In genomic region chr5:66004216-66004615, GRCh38 we compare ENCODE assay signal across 35 cellular contexts.
"Had no signal": no experiment of that assay in that cellular context is flagged by ENCODE, and none has a peak within 500 bp of the region (broad histone marks: within the 10 kb centered on the region; RNA-seq: fewer than 3 reads in every experiment).

No MANE protein-coding gene starts in this region.

- ATAC-seq: activated CD8-positive, alpha-beta T cell treated with anti-CD3 and anti-CD28 coated beads for 36 hours; activated naive CD4-positive, alpha-beta T cell treated with anti-CD3 and anti-CD28 coated beads, Interleukin-2, amount 50 U/mL, for 72 hours; activated T-cell treated with anti-CD3 and anti-CD28 coated beads, Interleukin-2, amount 50 U/mL, for 4 hours; activated T-cell treated with anti-CD3 and anti-CD28 coated beads, Interleukin-2, amount 50 U/mL, for 72 hours; activated T-helper 17 cell treated with anti-CD3 and anti-CD28 coated beads, Interleukin-2, amount 50 U/mL, for 72 hours; body of pancreas had no signal

- H3K27ac Mint-ChIP-seq: activated B cell treated with CpG ODN at 0.5 μM for 24 hours; activated CD4-positive, alpha-beta memory T cell treated with anti-CD3 and anti-CD28 coated beads for 36 hours; activated CD8-positive, alpha-beta T cell treated with anti-CD3 and anti-CD28 coated beads for 36 hours; activated naive CD4-positive, alpha-beta T cell treated with anti-CD3 and anti-CD28 coated beads, Interleukin-2, amount 10 ng/mL, durations not matched to agents 7 days and 5 days; activated naive CD4-positive, alpha-beta T cell treated with anti-CD3 and anti-CD28 coated beads, Interleukin-2, amount 50 U/mL, for 72 hours; activated naive CD8-positive, alpha-beta T cell treated with anti-CD3 and anti-CD28 coated beads for 36 hours; activated T-cell treated with anti-CD3 and anti-CD28 coated beads, Interleukin-2, amount 50 U/mL, for 72 hours; activated T-helper 1 cell treated with anti-CD3 and anti-CD28 coated beads, Interleukin-12 subunit alpha, Interleukin-12 subunit beta, Interleukin-2, Interleukin-4 antibody, amounts not matched to agents 30 ng/mL and 10 ng/mL and 1 ng/mL, durations not matched to agents 14 hours and 24 hours and 36 hours; activated T-helper 17 cell treated with anti-CD3 and anti-CD28 coated beads, Interleukin-2, amount 50 U/mL, for 72 hours; T-helper 1 cell treated with Interleukin-12 subunit alpha and Interleukin-12 subunit beta and Interleukin-4 antibody, amounts not matched to agents 30 μg/mL and 1 μg/mL, for 36 hours; T-helper 2 cell treated with Interferon-gamma antibody and Interleukin-4, amounts not matched to agents 5 μg/mL and 100 μg/mL, for 36 hours had no signal

- H3K27ac ChIP-seq: adrenal gland, body of pancreas, brain microvascular endothelial cell, breast epithelium, VCaP had no signal

- H3K4me3 Mint-ChIP-seq: activated B cell treated with CpG ODN at 0.5 μM for 24 hours; activated CD4-positive, alpha-beta memory T cell treated with anti-CD3 and anti-CD28 coated beads for 36 hours; activated CD4-positive, alpha-beta T cell treated with anti-CD3 and anti-CD28 coated beads, Interleukin-2, amount 10 ng/mL, durations not matched to agents 24 days and 14 days; activated CD8-positive, alpha-beta T cell treated with anti-CD3 and anti-CD28 coated beads for 36 hours; activated naive CD4-positive, alpha-beta T cell treated with anti-CD3 and anti-CD28 coated beads, Interleukin-2, amount 10 ng/mL, durations not matched to agents 7 days and 5 days; activated naive CD8-positive, alpha-beta T cell treated with anti-CD3 and anti-CD28 coated beads for 36 hours; activated T-cell treated with anti-CD3 and anti-CD28 coated beads, Interleukin-2, amount 50 U/mL, for 4 hours; activated T-cell treated with anti-CD3 and anti-CD28 coated beads, Interleukin-2, amount 50 U/mL, for 72 hours; activated T-helper 1 cell treated with anti-CD3 and anti-CD28 coated beads, Interleukin-12 subunit alpha, Interleukin-12 subunit beta, Interleukin-2, Interleukin-4 antibody, amounts not matched to agents 30 ng/mL and 10 ng/mL and 1 ng/mL, durations not matched to agents 14 hours and 24 hours and 36 hours; activated T-helper 17 cell treated with anti-CD3 and anti-CD28 coated beads, Interleukin-2, amount 50 U/mL, for 72 hours; T-helper 1 cell treated with Interleukin-12 subunit alpha and Interleukin-12 subunit beta and Interleukin-4 antibody, amounts not matched to agents 30 μg/mL and 1 μg/mL, for 36 hours; T-helper 2 cell treated with Interferon-gamma antibody and Interleukin-4, amounts not matched to agents 5 μg/mL and 100 μg/mL, for 36 hours had no signal

- H3K4me3 ChIP-seq: adrenal gland, body of pancreas, breast epithelium had no signal

- H3K9me3 Mint-ChIP-seq: activated B cell treated with CpG ODN at 0.5 μM for 24 hours; activated T-cell treated with anti-CD3 and anti-CD28 coated beads, Interleukin-2, amount 50 U/mL, for 4 hours; activated T-helper 1 cell treated with anti-CD3 and anti-CD28 coated beads, Interleukin-12 subunit alpha, Interleukin-12 subunit beta, Interleukin-2, Interleukin-4 antibody, amounts not matched to agents 30 ng/mL and 10 ng/mL and 1 ng/mL, durations not matched to agents 14 hours and 24 hours and 36 hours; T-helper 2 cell treated with Interferon-gamma antibody and Interleukin-4, amounts not matched to agents 5 μg/mL and 100 μg/mL, for 36 hours had no signal

- H3K27me3 Mint-ChIP-seq: activated B cell treated with CpG ODN at 0.5 μM for 24 hours; activated CD4-positive, alpha-beta memory T cell treated with anti-CD3 and anti-CD28 coated beads for 36 hours; activated CD4-positive, alpha-beta T cell treated with anti-CD3 and anti-CD28 coated beads, Interleukin-2, amount 10 ng/mL, durations not matched to agents 24 days and 14 days; activated CD8-positive, alpha-beta T cell treated with anti-CD3 and anti-CD28 coated beads for 36 hours; activated naive CD4-positive, alpha-beta T cell treated with anti-CD3 and anti-CD28 coated beads, Interleukin-2, amount 10 ng/mL, durations not matched to agents 7 days and 5 days; activated naive CD8-positive, alpha-beta T cell treated with anti-CD3 and anti-CD28 coated beads for 36 hours; activated T-helper 17 cell treated with anti-CD3 and anti-CD28 coated beads, Interleukin-2, amount 50 U/mL, for 72 hours had no signal

- H3K36me3 ChIP-seq: adrenal gland, breast epithelium had no signal

- H3K4me1 ChIP-seq: adrenal gland, body of pancreas, breast epithelium had no signal

- DNase-seq: activated B cell treated with CpG ODN at 0.5 μM for 24 hours; activated CD4-positive, alpha-beta memory T cell treated with anti-CD3 and anti-CD28 coated beads for 36 hours; activated CD4-positive, alpha-beta T cell treated with anti-CD3 and anti-CD28 coated beads for 4 hours; activated CD4-positive, alpha-beta T cell treated with anti-CD3 and anti-CD28 coated beads, Interleukin-2, amount 10 ng/mL, durations not matched to agents 24 days and 14 days; activated CD4-positive, alpha-beta T cell treated with anti-CD3 and anti-CD28 coated beads, Interleukin-2, amount 50 U/mL, for 1 hour; activated CD4-positive, alpha-beta T cell treated with anti-CD3 and anti-CD28 coated beads, Interleukin-2, amount 50 U/mL, for 4 hours; activated CD4-positive, CD25-positive, alpha-beta regulatory T cell treated with anti-CD3 and anti-CD28 coated beads, Interleukin-2, amount 50 U/mL, for 72 hours; activated CD8-positive, alpha-beta memory T cell treated with anti-CD3 and anti-CD28 coated beads, Interleukin-2, amount 50 U/mL, for 4 hours; activated CD8-positive, alpha-beta T cell treated with anti-CD3 and anti-CD28 coated beads for 36 hours; activated effector memory CD4-positive, alpha-beta T cell treated with anti-CD3 and anti-CD28 coated beads, Interleukin-2, amount 50 U/mL, for 16 hours; activated gamma-delta T cell treated with Interleukin-2 at 50 U/mL for 16 hours; activated naive CD4-positive, alpha-beta T cell; activated naive CD4-positive, alpha-beta T cell treated with anti-CD3 and anti-CD28 coated beads, Interleukin-2, amount 10 ng/mL, durations not matched to agents 7 days and 5 days; activated naive CD8-positive, alpha-beta T cell treated with anti-CD3 and anti-CD28 coated beads for 36 hours; activated T-cell treated with anti-CD3 and anti-CD28 coated beads for 4 hours; activated T-cell treated with anti-CD3 and anti-CD28 coated beads, Interleukin-2, amount 50 U/mL, for 1 hour; activated T-cell treated with anti-CD3 and anti-CD28 coated beads, Interleukin-2, amount 50 U/mL, for 4 hours; activated T-cell treated with anti-CD3 and anti-CD28 coated beads, Interleukin-2, amount 50 U/mL, for 72 hours; adrenal gland; amniotic stem cell; aorta; body of pancreas; brain microvascular endothelial cell; central memory CD4-positive, alpha-beta T cell; SW 1271; T-helper 1 cell; T-helper 2 cell; T-helper 9 cell had no signal

- H3K9me3 ChIP-seq: adrenal gland, body of pancreas, breast epithelium had no signal

- H3K27me3 ChIP-seq: adrenal gland, body of pancreas, brain microvascular endothelial cell, breast epithelium had no signal
